In genomic region chr12:14394317-14395058, GRCh38 we compare ENCODE assay signal across 8 cellular contexts. TPM values are rescaled to one million over a fixed set of nuclear protein-coding genes. Genes with fewer than 3 reads are reported as not detected.
DNase-seq lines count a peak whose midpoint lies in the region; ATAC-seq and TF ChIP-seq lines count a peak whose summit lies in the region.

No MANE protein-coding gene starts in this region.

- H3K36me3 ChIP-seq in left lung (no peaks in the 10 kb centered on the region), subcutaneous abdominal adipose tissue (ENCODE audit: control insufficient read depth in 5 of 5, insufficient read depth in 5 of 5, low read length in 5 of 5) (peaks cover 0 to 3% (median 0%) of the 10 kb centered on the region in 5 donors)

- no peak overlapping the region for H3K4me3 ChIP-seq in left lung
- peak overlapping the region in 4 of 5 donors; percentile 1 to 44 (median 16) for H3K4me3 ChIP-seq in subcutaneous abdominal adipose tissue (ENCODE audit: low read depth in 1 of 5, low read length in 5 of 5)

- peak overlapping the region; percentile 76 for H3K4me3 Mint-ChIP-seq in activated T-cell treated with anti-CD3 and anti-CD28 coated beads, Interleukin-2, amount 50 U/mL, for 24 hours

- in situ Hi-C loops in KBM-7 (cut with MboI; ENCODE audit: low pct_unique_long_range_greater_than_20kb, low sequenced_read_pairs), result no loop called here

- peaks cover 4% of the 10 kb centered on the region for H3K9me3 Mint-ChIP-seq in activated T-cell treated with anti-CD3 and anti-CD28 coated beads, Interleukin-2, amount 50 U/mL, for 24 hours

- no peak for TF ChIP-seq CTCF in left lung (IDR thresholded peaks at IDR 0.05)

- H3K27ac ChIP-seq in left lung (peak overlapping the region; percentile 58 to 71), subcutaneous abdominal adipose tissue (ENCODE audit: low read depth, low read length) (peak overlapping the region; percentile 34)

- H3K9me3 ChIP-seq in left lung (peaks cover 0 to 6% of the 10 kb centered on the region in 2 donors), subcutaneous abdominal adipose tissue (ENCODE audit: control insufficient read depth in 5 of 5, low read length in 5 of 5) (peaks cover 0 to 12% (median 0%) of the 10 kb centered on the region in 5 donors)

- ATAC-seq in GM21825 (IDR thresholded peaks at IDR 0.05; ENCODE audit: unreplicated experiment), result peak; percentile 62
- peak; percentile 95 for ATAC-seq in left lung

- H3K4me1 ChIP-seq in left lung (peaks cover 12 to 61% of the 10 kb centered on the region in 2 donors), subcutaneous abdominal adipose tissue (ENCODE audit: control insufficient read depth in 5 of 5, insufficient read depth in 5 of 5, low read length in 5 of 5) (peaks cover 0 to 35% (median 15%) of the 10 kb centered on the region in 5 donors)

- no peak for DNase-seq in activated T-cell treated with anti-CD3 and anti-CD28 coated beads, Interleukin-2, amount 50 U/mL, for 24 hours
- DNase-seq in activated T-cell treated with anti-CD3 and anti-CD28 coated beads for 4 hours (no peak), KBM-7 (peak; percentile 80), SHP77 (lab: John Stamatoyannopoulos, UW) (peak; percentile 25 to 53), cerebellum (ENCODE audit: low spot score) (peak; percentile 74), left lung (no peak)

- H3K27me3 ChIP-seq in left lung (no peaks in the 10 kb centered on the region), subcutaneous abdominal adipose tissue (ENCODE audit: control insufficient read depth in 5 of 5, insufficient read depth in 4 of 5, low read length in 5 of 5) (no peaks in the 10 kb centered on the region)

- H3K9ac ChIP-seq in subcutaneous abdominal adipose tissue (ENCODE audit: low read length in 5 of 5), result peak overlapping the region in 3 of 5 donors; percentile 9 to 46 (median 30)

- intact Hi-C loops in left lung (cut with DNase I), result no loop called here

- H3K4me1 Mint-ChIP-seq in activated T-cell treated with anti-CD3 and anti-CD28 coated beads, Interleukin-2, amount 50 U/mL, for 24 hours (ENCODE audit: low read depth), result peaks cover 86% of the 10 kb centered on the region

- peak overlapping the region; percentile 96 for H3K27ac Mint-ChIP-seq in activated T-cell treated with anti-CD3 and anti-CD28 coated beads, Interleukin-2, amount 50 U/mL, for 24 hours

- H3K36me3 Mint-ChIP-seq in activated T-cell treated with anti-CD3 and anti-CD28 coated beads, Interleukin-2, amount 50 U/mL, for 24 hours (ENCODE audit: low read depth), result peaks cover 52% of the 10 kb centered on the region

- no peaks in the 10 kb centered on the region for H3K27me3 Mint-ChIP-seq in activated T-cell treated with anti-CD3 and anti-CD28 coated beads, Interleukin-2, amount 50 U/mL, for 24 hours

RNA-seq across cellular contexts. Expression of gene ATF7IP, which starts 29.0 kb away (rescaled TPM):
- 103 TPM for total RNA-seq in cerebellum
- total RNA-seq in left lung, result 10 to 100 TPM; 78.7 to 84.8 TPM

Comparison
In these comparisons a context has a peak if more than half of its experiments do, and no peak if none do; other contexts are left out.
1. DNase-seq: peak in KBM-7 (single experiment), SHP77 (2 of 2) and cerebellum (single experiment); none in activated T-cell treated with anti-CD3 and anti-CD28 coated beads, Interleukin-2, amount 50 U/mL, for 24 hours (single experiment), activated T-cell treated with anti-CD3 and anti-CD28 coated beads for 4 hours (single experiment) and left lung (0 of 2).
2. H3K4me3 ChIP-seq: peak in subcutaneous abdominal adipose tissue (4 of 5); none in left lung (0 of 2).